In the genomic region with DNA sequence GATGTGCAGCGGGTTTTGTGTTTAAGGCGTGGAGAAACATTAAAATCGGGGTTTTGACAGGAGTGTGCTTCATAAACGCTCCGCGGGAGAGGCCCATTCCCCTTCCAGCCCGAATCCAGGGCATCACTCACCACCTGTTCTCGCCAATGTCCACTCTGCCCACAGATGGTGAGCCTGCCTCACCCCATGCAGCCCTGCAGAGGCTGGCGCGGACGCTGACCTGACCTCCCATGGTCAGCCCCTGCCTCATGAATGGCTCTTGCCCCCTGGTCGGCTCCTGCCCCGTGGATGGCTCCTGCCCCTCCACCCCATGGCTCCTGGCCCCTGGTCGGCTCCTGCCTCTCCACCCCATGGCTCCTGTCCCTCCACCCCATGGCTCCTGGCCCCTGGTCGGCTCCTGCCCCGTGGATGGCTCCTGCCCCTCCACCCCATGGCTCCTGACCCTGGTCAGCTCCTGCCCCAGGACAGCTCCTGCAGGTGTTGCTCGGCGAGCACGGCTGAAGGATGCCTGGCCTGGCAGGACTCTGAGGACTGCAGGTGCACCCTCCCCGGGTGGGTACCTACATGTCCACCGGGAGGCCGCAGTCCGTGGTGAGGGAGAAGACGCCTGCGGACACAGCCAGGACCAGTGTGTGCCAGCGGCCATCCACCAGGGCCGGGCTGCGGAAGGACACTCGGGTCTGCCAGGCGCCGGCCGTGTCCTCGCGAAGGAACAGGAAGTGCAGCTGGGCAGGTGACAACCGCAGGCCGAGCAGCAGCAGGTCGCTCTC, we compare ENCODE assay signal across 29 cellular contexts. TPM values are rescaled to one million over a fixed set of nuclear protein-coding genes. Genes with fewer than 3 reads are reported as not detected.
DNase-seq lines count a peak whose midpoint lies in the region; ATAC-seq and TF ChIP-seq lines count a peak whose summit lies in the region.
"Had no signal": no experiment of that assay in that cellular context is flagged by ENCODE, and none has a peak within 500 bp of the region (broad histone marks: within the 10 kb centered on the region; RNA-seq: fewer than 3 reads in every experiment).

No MANE protein-coding gene starts in this region.

- H3K9me3 Mint-ChIP-seq in activated naive CD8-positive, alpha-beta T cell treated with anti-CD3 and anti-CD28 coated beads, Interleukin-2, amount 10 ng/mL, durations not matched to agents 7 days and 5 days, result no peaks in the 10 kb centered on the region
- H3K9me3 Mint-ChIP-seq in activated naive CD8-positive, alpha-beta T cell treated with anti-CD3 and anti-CD28 coated beads, Interleukin-2, amount 50 U/mL, for 24 hours, result no peaks in the 10 kb centered on the region
- H3K9me3 Mint-ChIP-seq: CD8-positive, alpha-beta T cell; neural progenitor cell had no signal

- H3K27ac Mint-ChIP-seq in activated naive CD8-positive, alpha-beta T cell treated with anti-CD3 and anti-CD28 coated beads, Interleukin-2, amount 10 ng/mL, durations not matched to agents 7 days and 5 days, result no peak overlapping the region
- no peak overlapping the region for H3K27ac Mint-ChIP-seq in activated naive CD8-positive, alpha-beta T cell treated with anti-CD3 and anti-CD28 coated beads, Interleukin-2, amount 50 U/mL, for 24 hours
- H3K27ac Mint-ChIP-seq: CD8-positive, alpha-beta T cell; neural progenitor cell; progenitor cell of endocrine pancreas; WTC11 had no signal

- H2AFZ ChIP-seq in GM23248, result no peak overlapping the region
- H2AFZ ChIP-seq: neural progenitor cell, PC-9 had no signal

- no peak overlapping the region for H3K4me3 Mint-ChIP-seq in activated naive CD8-positive, alpha-beta T cell treated with anti-CD3 and anti-CD28 coated beads, Interleukin-2, amount 10 ng/mL, durations not matched to agents 7 days and 5 days
- no peak overlapping the region for H3K4me3 Mint-ChIP-seq in activated naive CD8-positive, alpha-beta T cell treated with anti-CD3 and anti-CD28 coated beads, Interleukin-2, amount 50 U/mL, for 24 hours
- H3K4me3 Mint-ChIP-seq: CD8-positive, alpha-beta T cell; neural progenitor cell; WTC11 had no signal

- no peaks in the 10 kb centered on the region for H3K4me1 Mint-ChIP-seq in activated naive CD8-positive, alpha-beta T cell treated with anti-CD3 and anti-CD28 coated beads, Interleukin-2, amount 10 ng/mL, durations not matched to agents 7 days and 5 days
- H3K4me1 Mint-ChIP-seq in activated naive CD8-positive, alpha-beta T cell treated with anti-CD3 and anti-CD28 coated beads, Interleukin-2, amount 50 U/mL, for 24 hours, result no peaks in the 10 kb centered on the region

- H3K27me3 Mint-ChIP-seq in activated naive CD8-positive, alpha-beta T cell treated with anti-CD3 and anti-CD28 coated beads, Interleukin-2, amount 10 ng/mL, durations not matched to agents 7 days and 5 days, result peaks cover 6% of the 10 kb centered on the region
- H3K27me3 Mint-ChIP-seq in activated naive CD8-positive, alpha-beta T cell treated with anti-CD3 and anti-CD28 coated beads, Interleukin-2, amount 50 U/mL, for 24 hours, result peaks cover 2% of the 10 kb centered on the region

- WGBS in GM23248 (ENCODE audit: low coverage in 1 of 2, low lambda C conversion rate in 2 of 2, missing lambda C conversion rate in 2 of 2), 2 experiments, result 73 to 75% methylated on average over 36 to 37 of the region's 37 CpGs

- H3K36me3 ChIP-seq in upper lobe of right lung (no peaks in the 10 kb centered on the region), GM23248 (ENCODE audit: low read depth) (no peaks in the 10 kb centered on the region)
- H3K36me3 ChIP-seq: neural progenitor cell had no signal

- no peaks in the 10 kb centered on the region for H4K20me1 ChIP-seq in GM23248 (ENCODE audit: insufficient read depth)

- H3K4me3 ChIP-seq in dorsolateral prefrontal cortex (no peak overlapping the region), upper lobe of right lung (no peak overlapping the region), GM23248 (no peak overlapping the region)
- H3K4me3 ChIP-seq: body of pancreas, neural progenitor cell, PC-9 had no signal

- no peak overlapping the region for H3K9ac ChIP-seq in GM23248
- H3K9ac ChIP-seq: neural progenitor cell had no signal

- H3K4me1 ChIP-seq in upper lobe of right lung (no peaks in the 10 kb centered on the region), GM23248 (ENCODE audit: insufficient read depth) (no peaks in the 10 kb centered on the region)
- H3K4me1 ChIP-seq: body of pancreas, neural progenitor cell had no signal

- peak; percentile 24 for DNase-seq in activated naive CD8-positive, alpha-beta T cell treated with anti-CD3 and anti-CD28 coated beads, Interleukin-2, amount 10 ng/mL, durations not matched to agents 7 days and 5 days
- no peak for DNase-seq in activated naive CD8-positive, alpha-beta T cell treated with anti-CD3 and anti-CD28 coated beads, Interleukin-2, amount 50 U/mL, for 24 hours
- DNase-seq in dorsolateral prefrontal cortex (peak in 7 of 10 donors; percentile 5 to 36 (median 29)), mesenteric fat pad (ENCODE audit: low spot score) (peak; percentile 89), upper lobe of right lung (peak; percentile 57), NCI-H1694 treated with DMSO at 0.1 percent for 48 hours (lab: John Stamatoyannopoulos, UW) (no peak), GM23248 (no peak)
- DNase-seq: activated CD4-positive, alpha-beta T cell treated with anti-CD3 and anti-CD28 coated beads, Interleukin-2, amount 50 U/mL, for 48 hours; activated gamma-delta T cell; cerebellar nuclear complex; EL; mammary epithelial cell; NCI-H1694; NCI-H2171 treated with DMSO at 0.1 percent for 48 hours; NK-92 treated with Interleukin-12 subunit alpha and Interleukin-12 subunit beta, amount 100 ng/mL, for 24 hours; PC-9; SHP77 treated with DMSO at 0.1 percent for 48 hours; stimulated activated CD4-positive, alpha-beta T cell treated with anti-CD3 and anti-CD28 coated beads, Interleukin-15, amount 100 ng/mL, for 24 hours had no signal

- H3K27ac ChIP-seq in dorsolateral prefrontal cortex (no peak overlapping the region), upper lobe of right lung (no peak overlapping the region), GM23248 (no peak overlapping the region)
- H3K27ac ChIP-seq: body of pancreas, neural progenitor cell, PC-9 had no signal

- intact Hi-C loops in dorsolateral prefrontal cortex (cut with DNase I) (no loop called here), upper lobe of right lung (cut with DNase I) (no loop called here)

- no peaks in the 10 kb centered on the region for H3K9me3 ChIP-seq in upper lobe of right lung
- H3K9me3 ChIP-seq in GM23248 (ENCODE audit: low read depth), result no peaks in the 10 kb centered on the region
- H3K9me3 ChIP-seq: body of pancreas had no signal

- H3K36me3 Mint-ChIP-seq in activated naive CD8-positive, alpha-beta T cell treated with anti-CD3 and anti-CD28 coated beads, Interleukin-2, amount 10 ng/mL, durations not matched to agents 7 days and 5 days, result no peaks in the 10 kb centered on the region
- H3K36me3 Mint-ChIP-seq in activated naive CD8-positive, alpha-beta T cell treated with anti-CD3 and anti-CD28 coated beads, Interleukin-2, amount 50 U/mL, for 24 hours (ENCODE audit: low read depth), result no peaks in the 10 kb centered on the region
- H3K36me3 Mint-ChIP-seq: CD8-positive, alpha-beta T cell; neural progenitor cell had no signal

- H3K27me3 ChIP-seq in dorsolateral prefrontal cortex (peaks cover 0 to 22% (median 0%) of the 10 kb centered on the region in 45 donors), upper lobe of right lung (no peaks in the 10 kb centered on the region), GM23248 (replicated peaks; ENCODE audit: insufficient read depth) (no peaks in the 10 kb centered on the region)
- H3K27me3 ChIP-seq: body of pancreas, neural progenitor cell had no signal

- H3F3A ChIP-seq in GM23248 (ENCODE audit: insufficient read depth), result no peaks in the 10 kb centered on the region

- ATAC-seq in activated naive CD8-positive, alpha-beta T cell treated with anti-CD3 and anti-CD28 coated beads, Interleukin-2, amount 10 ng/mL, durations not matched to agents 7 days and 5 days (ENCODE audit: low read depth), result no peak
- ATAC-seq in activated naive CD8-positive, alpha-beta T cell treated with anti-CD3 and anti-CD28 coated beads, Interleukin-2, amount 50 U/mL, for 24 hours, result no peak
- peak; percentile 6 for ATAC-seq in upper lobe of right lung
- ATAC-seq in HG03469 (IDR thresholded peaks at IDR 0.05; ENCODE audit: unreplicated experiment), result no peak
- ATAC-seq: body of pancreas; CD8-positive, alpha-beta T cell had no signal

- no peak overlapping the region for H3K4me2 ChIP-seq in GM23248 (ENCODE audit: unreplicated experiment)
- H3K4me2 ChIP-seq: neural progenitor cell, PC-9 had no signal

- POLR2A ChIA-PET in activated naive CD8-positive, alpha-beta T cell treated with anti-CD3 and anti-CD28 coated beads, Interleukin-2, amount 10 ng/mL, durations not matched to agents 7 days and 5 days (lab: Charles Lee), result no interaction called here

- TF ChIP-seq CTCF in dorsolateral prefrontal cortex (IDR thresholded peaks at IDR 0.05 in 54 of 56, conservative IDR thresholded peaks at IDR 0.05 in 2 of 56; ENCODE audit: low read depth in 1 of 56, partially characterized antibody in 56 of 56) (no peak), upper lobe of right lung (IDR thresholded peaks at IDR 0.05) (no peak)

- no peaks in the 10 kb centered on the region for H3K9me2 ChIP-seq in GM23248 (ENCODE audit: insufficient read depth)

- H3K79me2 ChIP-seq in GM23248 (ENCODE audit: insufficient read depth), result no peaks in the 10 kb centered on the region

- in situ Hi-C loops in GM23248 (cut with MboI), result no loop called here

RNA-seq across cellular contexts. Expression of a gene that starts 6.7 kb away (rescaled TPM):
- not detected for total RNA-seq in activated naive CD8-positive, alpha-beta T cell treated with anti-CD3 and anti-CD28 coated beads, Interleukin-2, amount 10 ng/mL, durations not matched to agents 7 days and 5 days
- total RNA-seq in dorsolateral prefrontal cortex (under 1 TPM in 1 of 120 experiments, not detected in 119; 0.31 TPM), mesenteric fat pad (not detected), upper lobe of right lung (not detected)
- total RNA-seq in GM23248 (2014; rRNA removed; shearing (Covaris generic)), result not detected in 2 replicates
- not detected in 2 replicates for polyA plus RNA-seq in GM23248 (2016; fragmentation: Nextera tagmentation; extraction: Ambion mirVana)
- total RNA-seq: body of pancreas; CD8-positive, alpha-beta T cell; LHCN-M2; mammary epithelial cell; PC-9; progenitor cell of endocrine pancreas; temporal lobe; WTC11 had no signal
- polyA plus RNA-seq: adipose tissue, keratinocyte, mammary epithelial cell had no signal

RNA-seq across cellular contexts. Expression of a gene that starts 18.0 kb away (rescaled TPM):
- not detected for total RNA-seq in activated naive CD8-positive, alpha-beta T cell treated with anti-CD3 and anti-CD28 coated beads, Interleukin-2, amount 10 ng/mL, durations not matched to agents 7 days and 5 days
- total RNA-seq in dorsolateral prefrontal cortex (1 to 10 TPM in 2 of 120 experiments, under 1 TPM in 2, not detected in 116; 0.44 to 1.8 (median 1.1) TPM), mesenteric fat pad (not detected), upper lobe of right lung (not detected)
- not detected in 2 replicates for total RNA-seq in GM23248 (2014; rRNA removed; shearing (Covaris generic))
- polyA plus RNA-seq in GM23248 (2016; fragmentation: Nextera tagmentation; extraction: Ambion mirVana), result not detected in 2 replicates
- total RNA-seq: body of pancreas; CD8-positive, alpha-beta T cell; LHCN-M2; mammary epithelial cell; PC-9; progenitor cell of endocrine pancreas; temporal lobe; WTC11 had no signal
- polyA plus RNA-seq: keratinocyte, mammary epithelial cell had no signal

RNA-seq across cellular contexts. Expression of a gene that starts 25.3 kb away (rescaled TPM):
- total RNA-seq in activated naive CD8-positive, alpha-beta T cell treated with anti-CD3 and anti-CD28 coated beads, Interleukin-2, amount 10 ng/mL, durations not matched to agents 7 days and 5 days, result not detected
- total RNA-seq in dorsolateral prefrontal cortex (under 1 TPM in 3 of 120 experiments, not detected in 117; 0.53 to 0.59 (median 0.55) TPM), mesenteric fat pad (not detected), upper lobe of right lung (not detected)
- not detected in 2 replicates for total RNA-seq in GM23248 (2014; rRNA removed; shearing (Covaris generic))
- polyA plus RNA-seq in GM23248 (2016; fragmentation: Nextera tagmentation; extraction: Ambion mirVana), result not detected in 2 replicates
- total RNA-seq: body of pancreas; CD8-positive, alpha-beta T cell; LHCN-M2; mammary epithelial cell; PC-9; progenitor cell of endocrine pancreas; temporal lobe; WTC11 had no signal
- polyA plus RNA-seq: adipose tissue, keratinocyte, mammary epithelial cell had no signal

RNA-seq across cellular contexts. Expression of a gene that starts 40.2 kb away (rescaled TPM):
- total RNA-seq in activated naive CD8-positive, alpha-beta T cell treated with anti-CD3 and anti-CD28 coated beads, Interleukin-2, amount 10 ng/mL, durations not matched to agents 7 days and 5 days, result not detected
- not detected for total RNA-seq in dorsolateral prefrontal cortex
- not detected for total RNA-seq in mesenteric fat pad
- not detected for total RNA-seq in upper lobe of right lung
- total RNA-seq in GM23248 (2014; rRNA removed; shearing (Covaris generic)), result not detected in 2 replicates
- not detected in 2 replicates for polyA plus RNA-seq in GM23248 (2016; fragmentation: Nextera tagmentation; extraction: Ambion mirVana)
- total RNA-seq: A673; body of pancreas; CD8-positive, alpha-beta T cell; LHCN-M2; mammary epithelial cell; PC-9; progenitor cell of endocrine pancreas; temporal lobe; WTC11 had no signal
- polyA plus RNA-seq: adipose tissue, keratinocyte, mammary epithelial cell had no signal

RNA-seq across cellular contexts. Expression of a gene that starts 47.1 kb away (rescaled TPM):
- total RNA-seq in activated naive CD8-positive, alpha-beta T cell treated with anti-CD3 and anti-CD28 coated beads, Interleukin-2, amount 10 ng/mL, durations not matched to agents 7 days and 5 days, result not detected
- total RNA-seq in dorsolateral prefrontal cortex (not detected), mesenteric fat pad (not detected), upper lobe of right lung (not detected)
- not detected in 2 replicates for total RNA-seq in GM23248 (2014; rRNA removed; shearing (Covaris generic))
- not detected in 2 replicates for polyA plus RNA-seq in GM23248 (2016; fragmentation: Nextera tagmentation; extraction: Ambion mirVana)
- total RNA-seq: A673; body of pancreas; CD8-positive, alpha-beta T cell; LHCN-M2; mammary epithelial cell; PC-9; progenitor cell of endocrine pancreas; temporal lobe; WTC11 had no signal
- polyA plus RNA-seq: adipose tissue, keratinocyte, mammary epithelial cell had no signal

Comparison
In these comparisons a context has a peak if more than half of its experiments do, and no peak if none do; other contexts are left out.
1. DNase-seq: peak in activated naive CD8-positive, alpha-beta T cell treated with anti-CD3 and anti-CD28 coated beads, Interleukin-2, amount 10 ng/mL, durations not matched to agents 7 days and 5 days (single experiment), dorsolateral prefrontal cortex (7 of 10), mesenteric fat pad (single experiment) and upper lobe of right lung (single experiment); none in activated naive CD8-positive, alpha-beta T cell treated with anti-CD3 and anti-CD28 coated beads, Interleukin-2, amount 50 U/mL, for 24 hours (single experiment), NCI-H1694 treated with DMSO at 0.1 percent for 48 hours (single experiment) and GM23248 (single experiment).